18 cellular contexts compared by ENCODE assay signal in genomic region chr7:74622228-74622749, GRCh38. TPM values are rescaled to one million over a fixed set of nuclear protein-coding genes. Genes with fewer than 3 reads are reported as not detected.
DNase-seq lines count a peak whose midpoint lies in the region; ATAC-seq, FAIRE-seq and TF ChIP-seq lines count a peak whose summit lies in the region.
"Had no signal": no experiment of that assay in that cellular context is flagged by ENCODE, and none has a peak within 500 bp of the region (broad histone marks: within the 10 kb centered on the region; RNA-seq: fewer than 3 reads in every experiment).

No MANE protein-coding gene starts in this region.

- H3K23me2 ChIP-seq in H1 (ENCODE audit: low read depth, low read length) = no peaks in the 10 kb centered on the region

- TF ChIP-seq RAD21 in H1 (IDR thresholded peaks at IDR 0.05 in 1 of 2, conservative IDR thresholded peaks at IDR 0.05 in 1 of 2; ENCODE audit: low read depth in 2 of 2, low read length in 2 of 2) = no peak

- no peak overlapping the region for H2BK12ac ChIP-seq in H1 (ENCODE audit: low read depth, low read length)

- no peak overlapping the region for H3K56ac ChIP-seq in H1 (replicated peaks; ENCODE audit: insufficient read length, low read depth, low read length)

- H3K36me3 ChIP-seq in HEK293 (ENCODE audit: control insufficient read depth in 2 of 2, insufficient read depth in 1 of 2, low read length in 2 of 2) (no peaks in the 10 kb centered on the region), Panc1 (ENCODE audit: control insufficient read depth, insufficient read depth, low read length) (no peaks in the 10 kb centered on the region), H1 (ENCODE audit: control insufficient read depth in 2 of 4, insufficient read depth in 4 of 4, low read length in 3 of 4) (no peaks in the 10 kb centered on the region), BE2C (no peaks in the 10 kb centered on the region)
- H3K36me3 ChIP-seq: BLaER1 had no signal

- intact Hi-C loops in Panc1 (cut with micrococcal nuclease; ENCODE audit: unreplicated experiment) = no loop called here

- TF ChIP-seq EP300 in H1 (IDR thresholded peaks at IDR 0.05; ENCODE audit: borderline replicate concordance in 1 of 2, low read depth in 2 of 2, low read length in 2 of 2) = no peak

- H3K27ac ChIP-seq in HEK293 (ENCODE audit: extremely low read depth, low read depth, low read length) = no peak overlapping the region
- peak overlapping the region; percentile 58; the same call in 1 of the 2 replicates for H3K27ac ChIP-seq in Panc1 (ENCODE audit: low read length)
- H3K27ac ChIP-seq in H1 (ENCODE audit: low read depth, low read length) = no peak overlapping the region
- H3K27ac ChIP-seq: BLaER1, C4-2B had no signal

- H2BK20ac ChIP-seq in H1 (ENCODE audit: low read length) = 0 out of 2 replicates have a peak overlapping the region, but pooled peaks have one; percentile 48

- no peak overlapping the region for H4K8ac ChIP-seq in H1 (ENCODE audit: extremely low read depth, insufficient read depth, low read length)

- H3K23ac ChIP-seq in H1 (ENCODE audit: insufficient read length) = no peak overlapping the region

- H3K4ac ChIP-seq in H1 (replicated peaks; ENCODE audit: insufficient read length, low read depth, low read length) = no peak overlapping the region

- peak overlapping the region; percentile 63; the same call in 1 of the 2 replicates for H2BK15ac ChIP-seq in H1 (ENCODE audit: low read length)

- no peaks in the 10 kb centered on the region for H3K4me1 ChIP-seq in HEK293 (ENCODE audit: control insufficient read depth, insufficient read depth, low read length)
- H3K4me1 ChIP-seq in Panc1 (ENCODE audit: control insufficient read depth, insufficient read depth, low read length) = peaks cover 11% of the 10 kb centered on the region
- peaks cover 0 to 8% (median 4%) of the 10 kb centered on the region in 4 experiments; a peak in 6 of 7 replicates for H3K4me1 ChIP-seq in H1 (replicated peaks in 1 of 4; ENCODE audit: control insufficient read depth in 3 of 4, insufficient read depth in 4 of 4, low read length in 3 of 4)
- H3K4me1 ChIP-seq in BE2C = peaks cover 5% of the 10 kb centered on the region
- H3K4me1 ChIP-seq: Caco-2 had no signal

- no peak overlapping the region; a peak in 1 of 7 replicates for H3K9ac ChIP-seq in H1 (replicated peaks in 1 of 4; ENCODE audit: extremely low read depth in 1 of 4, low read depth in 3 of 4, low read length in 3 of 4)
- H3K9ac ChIP-seq: BLaER1 had no signal

- H2AK5ac ChIP-seq in H1 (ENCODE audit: low read depth, low read length) = no peak overlapping the region

- no peak for ATAC-seq in Panc1
- ATAC-seq: CD8-positive, alpha-beta T cell had no signal

- no peak overlapping the region for H3K18ac ChIP-seq in H1 (ENCODE audit: extremely low read depth, low read length)

- H3K4me2 ChIP-seq in H1 (ENCODE audit: insufficient read depth in 1 of 2, low read depth in 2 of 2, low read length in 2 of 2) = no peak overlapping the region
- H3K4me2 ChIP-seq: BLaER1 had no signal

- POLR2A ChIA-PET in HEK293 (lab: Yijun Ruan, JAX) = interaction anchor here (0.6 to 1.6 kb wide), 2 partner anchors 14 to 15 kb away, joined by 3 to 5 read pairs; no protein-coding TSS in a partner anchor
- POLR2A ChIA-PET in Panc1 (lab: Charles Lee) = no interaction called here
- POLR2A ChIA-PET in H1 (lab: Charles Lee; ENCODE audit: partially characterized antibody) = no interaction called here

- DNase-seq in Panc1 (ENCODE audit: low read depth, low spot score) = no peak
- no peak for DNase-seq in H1 (ENCODE audit: low read depth in 1 of 2, low spot score in 2 of 2)
- no peak for DNase-seq in stimulated activated CD4-positive, alpha-beta T cell treated with anti-CD3 and anti-CD28 coated beads, Interleukin-2, amount 100 ng/mL, for 48 hours
- DNase-seq in BE2C = no peak
- DNase-seq in HUDEP-2 (lab: John Stamatoyannopoulos, UW; ENCODE audit: unreplicated experiment in 76 of 76) = no peak
- DNase-seq: Caco-2; CD4-positive, CD25-positive, alpha-beta regulatory T cell; CD8-positive, alpha-beta T cell; DMS153; DND-41; GOT3; H7; HCEC 1CT had no signal

- no peaks in the 10 kb centered on the region for H4K20me1 ChIP-seq in H1 (replicated peaks in 1 of 2; ENCODE audit: control insufficient read depth in 1 of 2, insufficient read depth in 2 of 2, low read length in 2 of 2)
- H4K20me1 ChIP-seq: BLaER1 had no signal

- H4K5ac ChIP-seq in H1 (ENCODE audit: insufficient read length, low read depth, low read length) = no peak overlapping the region

- H2BK5ac ChIP-seq in H1 (ENCODE audit: low read depth, low read length) = no peak overlapping the region

- H3K79me2 ChIP-seq in H1 (ENCODE audit: control insufficient read depth in 1 of 2, insufficient read depth in 2 of 2, low read length in 2 of 2) = no peaks in the 10 kb centered on the region

- CTCF ChIA-PET in HEK293 (lab: Yijun Ruan, JAX) (interaction anchor here (0.8 to 0.9 kb wide), 2 partner anchors 10 to 56 kb away, joined by 3 to 4 read pairs; no protein-coding TSS in a partner anchor), Panc1 (lab: Charles Lee) (interaction anchor here (0.6 to 0.7 kb wide), 2 partner anchors 9 to 10 kb away, joined by 3 to 11 read pairs; no protein-coding TSS in a partner anchor), H1 (lab: Charles Lee; ENCODE audit: partially characterized antibody) (interaction anchor here (1.2 kb wide), 1 partner anchor 10 kb away, joined by 3 read pairs; no protein-coding TSS in a partner anchor)

- no peak for TF ChIP-seq POLR2A in H1 (IDR thresholded peaks at IDR 0.05; ENCODE audit: control extremely low read depth in 1 of 2, low read depth in 2 of 2, low read length in 2 of 2)

- no peak overlapping the region for H2BK120ac ChIP-seq in H1 (replicated peaks; ENCODE audit: low read depth, low read length)

- no peaks in the 10 kb centered on the region for H3K27me3 ChIP-seq in Panc1 (ENCODE audit: control insufficient read depth, insufficient read depth, low read length)
- no peaks in the 10 kb centered on the region for H3K27me3 ChIP-seq in H1 (replicated peaks in 1 of 4; ENCODE audit: control insufficient read depth in 3 of 4, extremely low read depth in 1 of 4, insufficient read depth in 3 of 4, low read length in 3 of 4)
- H3K27me3 ChIP-seq in BE2C = no peaks in the 10 kb centered on the region
- H3K27me3 ChIP-seq: BLaER1 had no signal

- H4K91ac ChIP-seq in H1 (replicated peaks; ENCODE audit: insufficient read length, low read length) = no peak overlapping the region

- H3K9me3 ChIP-seq in HEK293 (ENCODE audit: control insufficient read depth, insufficient read depth, low read depth, low read length) = no peaks in the 10 kb centered on the region
- no peaks in the 10 kb centered on the region for H3K9me3 ChIP-seq in Panc1 (ENCODE audit: control insufficient read depth, insufficient read depth, low read depth, low read length)
- no peaks in the 10 kb centered on the region for H3K9me3 ChIP-seq in H1 (ENCODE audit: insufficient read depth in 2 of 2, low read depth in 1 of 2, low read length in 1 of 2)
- no peaks in the 10 kb centered on the region for H3K9me3 ChIP-seq in BE2C
- H3K9me3 ChIP-seq: BLaER1, Caco-2 had no signal

- in situ Hi-C loops in Panc1 (cut with HindIII; ENCODE audit: low pct_unique_long_range_greater_than_20kb, low sequenced_read_pairs) = no loop called here

- no peak overlapping the region for H3K14ac ChIP-seq in H1 (ENCODE audit: insufficient read length)

- TF ChIP-seq CTCF in HEK293 (tag by site-specific recombination; IDR thresholded peaks at IDR 0.05) = no peak
- no peak for TF ChIP-seq CTCF in Panc1 (IDR thresholded peaks at IDR 0.05)
- TF ChIP-seq CTCF in H1 (IDR thresholded peaks at IDR 0.05; ENCODE audit: control extremely low read depth in 1 of 3, insufficient read depth in 1 of 3, low read depth in 1 of 3, low read length in 3 of 3) = no peak
- no peak for TF ChIP-seq CTCF in BE2C (IDR thresholded peaks at IDR 0.05; ENCODE audit: low read depth, low read length)

- BruUV-seq in Panc1 (replicated peaks; lab: Mats Ljungman, UMichigan) = no TSS peak

- H3K79me1 ChIP-seq in H1 (ENCODE audit: low read depth, low read length) = no peaks in the 10 kb centered on the region

- H3K4me3 ChIP-seq in HEK293 (ENCODE audit: low read depth, low read length) (no peak overlapping the region), Panc1 (ENCODE audit: low read depth in 2 of 2, low read length in 2 of 2) (no peak overlapping the region), H1 (ENCODE audit: extremely low read depth in 1 of 4, insufficient read depth in 2 of 4, low read depth in 3 of 4, low read length in 4 of 4) (no peak overlapping the region), BE2C (ENCODE audit: low read depth, low read length) (no peak overlapping the region)
- H3K4me3 ChIP-seq: BLaER1 had no signal

- WGBS in H1 (ENCODE audit: extremely low coverage in 1 of 2, insufficient coverage in 1 of 2, insufficient read length in 1 of 2, insufficient replicate concordance in 2 of 2, low coverage in 1 of 2, low lambda C conversion rate in 2 of 2, missing lambda C conversion rate in 1 of 2), 2 experiments = 89% methylated on average over 5 of the region's 5 CpGs; no CpG with 5 or more reads in 1 of the 2 experiments

- H2AFZ ChIP-seq in H1 (ENCODE audit: low read length) = no peak overlapping the region

- no peak for FAIRE-seq in H1 (lab: Jason Lieb, UNC)
- FAIRE-seq: G401.6, GM12892 had no signal

TF ChIP-seq in HEK293, 187 proteins besides CTCF, POLR2A, EP300 and RAD21:
- TF ChIP-seq ZNF121 (tag by site-specific recombination; IDR thresholded peaks at IDR 0.05) (peak; percentile 56; the same call in 1 of the 2 replicates), ZNF473 (tag by site-specific recombination; IDR thresholded peaks at IDR 0.05) (no peak)

TF ChIP-seq in H1, 55 proteins besides CTCF, POLR2A, EP300 and RAD21 (continues in another document):
- TF ChIP-seq CREB1 (IDR thresholded peaks at IDR 0.05) = no peak
- no peak for TF ChIP-seq JUN (IDR thresholded peaks at IDR 0.05; ENCODE audit: low read depth, low read length)
- no peak for TF ChIP-seq TBP (IDR thresholded peaks at IDR 0.05; ENCODE audit: low read depth, low read length)
- TF ChIP-seq MAX (IDR thresholded peaks at IDR 0.05) = no peak

RNA-seq across cellular contexts. Expression of gene GTF2I, which starts 35.2 kb away (rescaled TPM):
- 305 TPM for total RNA-seq in Panc1 (2021; ENCODE audit: unreplicated experiment)
- 194 TPM for polyA plus RNA-seq in Panc1 (2012; ENCODE audit: insufficient read length)
- total RNA-seq in H1 (2021; fragmentation: NEBNext Ultra II Directional; extraction: Animal tissue kit (Norgen Biotek cat#: 25700)) = 311 and 316 TPM in 2 replicates
- polyA plus RNA-seq in H1 (2011; rRNA removed) = 46.7 and 100 TPM in 2 replicates
- 97.4 TPM for polyA plus RNA-seq in H1 (2011; cell fraction: cytosol; rRNA removed)
- 157 TPM for polyA plus RNA-seq in H1 (2011; cell fraction: nucleus; rRNA removed)
- polyA plus RNA-seq in H1 (2012, experiment 1 of 2) = 115 to 199 TPM (median 139 TPM) in 4 replicates
- polyA plus RNA-seq in H1 (2012, experiment 2 of 2) = 16.4 TPM
- 244 TPM for polyA plus RNA-seq in H1 (2013, experiment 1 of 2)
- 229 TPM for polyA plus RNA-seq in H1 (2013, experiment 2 of 2)
- polyA minus RNA-seq in H1 (2011; rRNA and poly(A)+ RNA removed) = 77.3 and 91.8 TPM in 2 replicates
- polyA minus RNA-seq in H1 (2011; cell fraction: cytosol; rRNA and poly(A)+ RNA removed) = 88.3 TPM
- 212 TPM for polyA minus RNA-seq in H1 (2011; cell fraction: nucleus; rRNA and poly(A)+ RNA removed)
- 115 TPM for polyA plus RNA-seq in BE2C (2012; ENCODE audit: insufficient read depth, insufficient read length, low read depth)
